20 cellular contexts compared by ENCODE assay signal in the genomic region with DNA sequence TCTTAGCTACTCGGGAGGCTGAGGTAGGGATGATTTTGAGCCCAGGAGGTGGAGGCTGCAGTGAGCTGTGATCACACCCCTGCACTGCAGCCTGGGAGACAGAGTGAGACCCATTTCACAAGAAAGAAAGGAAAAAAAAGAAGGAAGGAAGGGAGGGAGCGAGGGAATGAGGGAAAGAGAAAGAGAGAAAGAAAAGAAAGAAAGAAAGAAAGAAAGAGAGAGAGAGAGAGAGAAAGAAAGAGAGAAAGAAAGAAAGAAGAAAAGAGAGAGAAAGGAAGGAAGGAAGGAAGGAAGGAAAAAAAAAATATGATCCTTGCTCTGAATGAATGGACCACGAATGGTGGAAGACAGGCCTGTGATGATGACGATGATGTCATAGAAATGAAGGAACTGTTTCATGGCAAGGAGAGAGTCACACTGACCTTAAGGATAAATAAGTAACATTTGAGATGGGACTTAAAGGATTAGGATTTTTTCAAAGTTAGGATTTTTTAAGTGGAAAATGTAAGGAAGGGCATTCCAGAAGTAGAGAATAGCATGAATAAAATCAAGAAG. TPM values are rescaled to one million over a fixed set of nuclear protein-coding genes. Genes with fewer than 3 reads are reported as not detected.
DNase-seq lines count a peak whose midpoint lies in the region; ATAC-seq, FAIRE-seq and TF ChIP-seq lines count a peak whose summit lies in the region.
"Had no signal": no experiment of that assay in that cellular context is flagged by ENCODE, and none has a peak within 500 bp of the region (broad histone marks: within the 10 kb centered on the region; RNA-seq: fewer than 3 reads in every experiment).

No MANE protein-coding gene starts in this region.

- TF ChIP-seq POLR2A in K562 (conservative IDR thresholded peaks at IDR 0.05) = no peak

- TF ChIP-seq RAD21 in K562 (CRISPR knock-in tag; conservative IDR thresholded peaks at IDR 0.05 in 1 of 2, IDR thresholded peaks at IDR 0.05 in 1 of 2) = no peak

- no peak overlapping the region for H3K9ac ChIP-seq in K562 (ENCODE audit: insufficient read depth in 1 of 2, low read depth in 2 of 2, low read length in 2 of 2)

- H3K9me3 ChIP-seq in HEK293 (ENCODE audit: control insufficient read depth, insufficient read depth, low read depth, low read length) = no peaks in the 10 kb centered on the region
- peaks cover 17% of the 10 kb centered on the region for H3K9me3 ChIP-seq in K562 (replicated peaks; ENCODE audit: control insufficient read depth, insufficient read depth, low read depth, low read length)

- H3K36me3 ChIP-seq in HEK293 (ENCODE audit: control insufficient read depth in 2 of 2, insufficient read depth in 1 of 2, low read length in 2 of 2) = no peaks in the 10 kb centered on the region
- peaks cover 13% of the 10 kb centered on the region; the same call in 2 of the 3 replicates for H3K36me3 ChIP-seq in K562 (ENCODE audit: control insufficient read depth, insufficient read depth, low read length)

- peak overlapping the region; percentile 57 for H3K27ac Mint-ChIP-seq in activated naive CD4-positive, alpha-beta T cell treated with anti-CD3 and anti-CD28 coated beads, Interleukin-2, amount 50 U/mL, for 24 hours
- H3K27ac Mint-ChIP-seq in activated naive CD4-positive, alpha-beta T cell treated with anti-CD3 and anti-CD28 coated beads, Interleukin-2, amount 10 ng/mL, durations not matched to agents 7 days and 5 days = no peak overlapping the region
- H3K27ac Mint-ChIP-seq in progenitor cell of endocrine pancreas = no peak overlapping the region
- H3K27ac Mint-ChIP-seq: CD14-positive monocyte, HFFc6 had no signal

- H3K27me3 Mint-ChIP-seq in activated naive CD4-positive, alpha-beta T cell treated with anti-CD3 and anti-CD28 coated beads, Interleukin-2, amount 50 U/mL, for 24 hours = no peaks in the 10 kb centered on the region
- peaks cover 6% of the 10 kb centered on the region for H3K27me3 Mint-ChIP-seq in activated naive CD4-positive, alpha-beta T cell treated with anti-CD3 and anti-CD28 coated beads, Interleukin-2, amount 10 ng/mL, durations not matched to agents 7 days and 5 days
- H3K27me3 Mint-ChIP-seq in progenitor cell of endocrine pancreas = no peaks in the 10 kb centered on the region

- POLR2A ChIA-PET in HEK293 (lab: Yijun Ruan, JAX) (interaction anchor here (0.6 kb wide), 1 partner anchor 46 kb away, joined by 3 read pairs; no protein-coding TSS in a partner anchor), K562 (lab: Yijun Ruan, JAX) (interaction anchor here (0.6 kb wide), 3 partner anchors 84 to 492 kb away, joined by 3 to 5 read pairs (median 3); no protein-coding TSS in a partner anchor)

- intact Hi-C loops in K562 (cut with micrococcal nuclease) = no loop called here

- H3K4me1 ChIP-seq in HEK293 (ENCODE audit: control insufficient read depth, insufficient read depth, low read length) (peaks cover 4% of the 10 kb centered on the region; the same call in 1 of the 2 replicates), K562 (replicated peaks in 1 of 2; ENCODE audit: control insufficient read depth in 2 of 2, insufficient read depth in 2 of 2, low read length in 2 of 2) (peaks cover 13 to 19% of the 10 kb centered on the region in 2 experiments; a peak in 4 of 5 replicates)

- no peak overlapping the region for H3K4me3 Mint-ChIP-seq in activated naive CD4-positive, alpha-beta T cell treated with anti-CD3 and anti-CD28 coated beads, Interleukin-2, amount 50 U/mL, for 24 hours
- no peak overlapping the region for H3K4me3 Mint-ChIP-seq in activated naive CD4-positive, alpha-beta T cell treated with anti-CD3 and anti-CD28 coated beads, Interleukin-2, amount 10 ng/mL, durations not matched to agents 7 days and 5 days
- peak overlapping the region; percentile 33 for H3K4me3 Mint-ChIP-seq in progenitor cell of endocrine pancreas (ENCODE audit: low read depth)
- H3K4me3 Mint-ChIP-seq: CD14-positive monocyte, HFFc6 had no signal

- H3K27ac ChIP-seq in HEK293 (ENCODE audit: extremely low read depth, low read depth, low read length) = no peak overlapping the region
- H3K27ac ChIP-seq in K562 (ENCODE audit: extremely low read depth, low read depth, low read length) = no peak overlapping the region
- H3K27ac ChIP-seq: A549 had no signal

- 44% methylated on average over 3 of the region's 4 CpGs for WGBS in K562 (ENCODE audit: insufficient coverage, low coverage, missing lambda C conversion rate)

- H3K27me3 ChIP-seq in K562 (ENCODE audit: control insufficient read depth in 2 of 2, insufficient read depth in 2 of 2, low read length in 2 of 2) = no peaks in the 10 kb centered on the region

- in situ Hi-C loops in K562 (cut with MboI) = no loop called here

- peaks cover 28% of the 10 kb centered on the region for H3K79me2 ChIP-seq in K562 (ENCODE audit: control insufficient read depth, insufficient read depth, low read length)

- no peak for DNase-seq in activated naive CD4-positive, alpha-beta T cell treated with anti-CD3 and anti-CD28 coated beads, Interleukin-2, amount 10 ng/mL, durations not matched to agents 7 days and 5 days
- no peak for DNase-seq in K562 (ENCODE audit: extremely low read depth in 1 of 4, low spot score in 3 of 4)
- no peak for DNase-seq in progenitor cell of endocrine pancreas (ENCODE audit: low spot score, unreplicated experiment)
- DNase-seq in activated effector memory CD4-positive, alpha-beta T cell treated with Interleukin-2 at 50 U/mL for 16 hours = no peak
- no peak for DNase-seq in activated effector memory CD4-positive, alpha-beta T cell treated with anti-CD3 and anti-CD28 coated beads, Interleukin-2, amount 50 U/mL, for 16 hours
- DNase-seq: DMS79 treated with DMSO at 0.1 percent for 48 hours, GDM1, GOT3, HFFc6, KBM-7, NCI-H1105, NCI-H187, NCI-H69, PC-3 had no signal

- BruUV-seq in K562 (replicated peaks; lab: Mats Ljungman, UMichigan) = no TSS peak

- H3K9me3 Mint-ChIP-seq in activated naive CD4-positive, alpha-beta T cell treated with anti-CD3 and anti-CD28 coated beads, Interleukin-2, amount 50 U/mL, for 24 hours = no peaks in the 10 kb centered on the region
- peaks cover 18% of the 10 kb centered on the region for H3K9me3 Mint-ChIP-seq in activated naive CD4-positive, alpha-beta T cell treated with anti-CD3 and anti-CD28 coated beads, Interleukin-2, amount 10 ng/mL, durations not matched to agents 7 days and 5 days
- H3K9me3 Mint-ChIP-seq in progenitor cell of endocrine pancreas (ENCODE audit: low read depth) = no peaks in the 10 kb centered on the region

- H3K4me2 ChIP-seq in K562 (ENCODE audit: insufficient read depth, low read length) = no peak overlapping the region
- H3K4me2 ChIP-seq: A549 had no signal

- H3K4me1 Mint-ChIP-seq in activated naive CD4-positive, alpha-beta T cell treated with anti-CD3 and anti-CD28 coated beads, Interleukin-2, amount 50 U/mL, for 24 hours = peaks cover 25% of the 10 kb centered on the region
- peaks cover 26% of the 10 kb centered on the region for H3K4me1 Mint-ChIP-seq in activated naive CD4-positive, alpha-beta T cell treated with anti-CD3 and anti-CD28 coated beads, Interleukin-2, amount 10 ng/mL, durations not matched to agents 7 days and 5 days
- peaks cover 23% of the 10 kb centered on the region for H3K4me1 Mint-ChIP-seq in progenitor cell of endocrine pancreas (ENCODE audit: low read depth)

- FAIRE-seq in K562 (lab: Jason Lieb, UNC) = no peak
- FAIRE-seq: A549, HTR-8/SVneo had no signal

- peaks cover 20% of the 10 kb centered on the region for H4K20me1 ChIP-seq in K562 (replicated peaks; ENCODE audit: control insufficient read depth, insufficient read depth, low read length)

- H3K4me3 ChIP-seq in HEK293 (ENCODE audit: low read depth, low read length) (no peak overlapping the region), K562 (no peak overlapping the region)
- H3K4me3 ChIP-seq: A549 had no signal

- no peak for ATAC-seq in K562
- no peak for ATAC-seq in GM21447 (IDR thresholded peaks at IDR 0.05; ENCODE audit: unreplicated experiment)
- ATAC-seq: A549, PC-3 had no signal

- TF ChIP-seq CTCF in HEK293 (tag by site-specific recombination; IDR thresholded peaks at IDR 0.05) = no peak
- no peak for TF ChIP-seq CTCF in K562 (IDR thresholded peaks at IDR 0.05 in 2 of 3, conservative IDR thresholded peaks at IDR 0.05 in 1 of 3; ENCODE audit: insufficient read depth in 2 of 3, low read depth in 1 of 3, low read length in 3 of 3)
- no peak for TF ChIP-seq CTCF in progenitor cell of endocrine pancreas (IDR thresholded peaks at IDR 0.05; ENCODE audit: unreplicated experiment)

- H3K36me3 Mint-ChIP-seq in activated naive CD4-positive, alpha-beta T cell treated with anti-CD3 and anti-CD28 coated beads, Interleukin-2, amount 50 U/mL, for 24 hours = peaks cover 5% of the 10 kb centered on the region
- peaks cover 18% of the 10 kb centered on the region for H3K36me3 Mint-ChIP-seq in activated naive CD4-positive, alpha-beta T cell treated with anti-CD3 and anti-CD28 coated beads, Interleukin-2, amount 10 ng/mL, durations not matched to agents 7 days and 5 days
- H3K36me3 Mint-ChIP-seq in progenitor cell of endocrine pancreas (ENCODE audit: insufficient read depth) = no peaks in the 10 kb centered on the region
- H3K36me3 Mint-ChIP-seq: CD14-positive monocyte had no signal

- H2AFZ ChIP-seq in K562 (ENCODE audit: low read depth, low read length) = no peak overlapping the region

- TF ChIP-seq EP300 in K562 (IDR thresholded peaks at IDR 0.05; ENCODE audit: low read length) = no peak

- CTCF ChIA-PET in activated naive CD4-positive, alpha-beta T cell treated with anti-CD3 and anti-CD28 coated beads, Interleukin-2, amount 10 ng/mL, durations not matched to agents 7 days and 5 days (lab: Charles Lee) = interaction anchor here (0.5 kb wide), 1 partner anchor 271 kb away, joined by 3 read pairs; no protein-coding TSS in a partner anchor
- CTCF ChIA-PET in HEK293 (lab: Yijun Ruan, JAX) (interaction anchor here (0.7 to 1.3 kb wide), 2 partner anchors 9 to 21 kb away, joined by 3 to 4 read pairs; no protein-coding TSS in a partner anchor), K562 (lab: Yijun Ruan, JAX; ENCODE audit: low intra/inter-chr PET ratio) (no interaction called here)

- no peaks in the 10 kb centered on the region for H3K9me1 ChIP-seq in K562 (ENCODE audit: control insufficient read depth, insufficient read depth, low read length)

RNA-seq across cellular contexts. Expression of gene GORASP2, which starts 2.2 kb away (rescaled TPM):
- 76.1 and 136 TPM in 2 replicates for total RNA-seq in K562 (2011; cell fraction: chromatin; rRNA removed; ENCODE audit: low replicate concordance)
- total RNA-seq in K562 (2011; cell fraction: nucleolus; rRNA removed) = 56.1 and 58.7 TPM in 2 replicates
- 70.5 and 94.6 TPM in 2 replicates for total RNA-seq in K562 (2011; cell fraction: nucleoplasm; rRNA removed)
- total RNA-seq in K562 (2014; rRNA removed) (59.6 and 61.8 TPM in 2 replicates), K562 (2014; rRNA removed; fragmentation: Illumina TruSeq; extraction: Trizol) (46.1 and 55.9 TPM in 2 replicates), K562 (2015; rRNA removed; fragmentation: Illumina TruSeq; extraction: Trizol) (52.3 and 54.1 TPM in 2 replicates), K562 (2021) (96.9 and 98.9 TPM in 2 replicates), progenitor cell of endocrine pancreas (64.3 and 66.9 TPM in 2 replicates)
- polyA plus RNA-seq in K562 (2011; rRNA removed) (180 and 239 TPM in 2 replicates), K562 (2014; fragmentation: Illumina TruSeq; extraction: Trizol) (146 and 153 TPM in 2 replicates), K562 (2014; fragmentation: Nextera tagmentation; extraction: Ambion mirVana) (10 to 100 TPM; 27.4 to 29.9 TPM), K562 (2014; rRNA removed) (93.4 and 101 TPM in 2 replicates)
- 271 and 294 TPM in 2 replicates for polyA plus RNA-seq in K562 (2011; cell fraction: cytosol; rRNA removed)
- 85.4 and 108 TPM in 2 replicates for polyA plus RNA-seq in K562 (2011; cell fraction: nucleus; rRNA removed)
- 81.8 and 88.5 TPM in 2 replicates for polyA plus RNA-seq in K562 (2012)
- 199 and 207 TPM in 2 replicates for polyA minus RNA-seq in K562 (2011; rRNA and poly(A)+ RNA removed)
- polyA minus RNA-seq in K562 (2011; cell fraction: cytosol; rRNA and poly(A)+ RNA removed) = 61.5 and 71.4 TPM in 2 replicates
- 47.5 and 82.2 TPM in 2 replicates for polyA minus RNA-seq in K562 (2011; cell fraction: nucleus; rRNA and poly(A)+ RNA removed)
